Comparison of ENCODE assay signal across 32 cellular contexts in the genomic region with DNA sequence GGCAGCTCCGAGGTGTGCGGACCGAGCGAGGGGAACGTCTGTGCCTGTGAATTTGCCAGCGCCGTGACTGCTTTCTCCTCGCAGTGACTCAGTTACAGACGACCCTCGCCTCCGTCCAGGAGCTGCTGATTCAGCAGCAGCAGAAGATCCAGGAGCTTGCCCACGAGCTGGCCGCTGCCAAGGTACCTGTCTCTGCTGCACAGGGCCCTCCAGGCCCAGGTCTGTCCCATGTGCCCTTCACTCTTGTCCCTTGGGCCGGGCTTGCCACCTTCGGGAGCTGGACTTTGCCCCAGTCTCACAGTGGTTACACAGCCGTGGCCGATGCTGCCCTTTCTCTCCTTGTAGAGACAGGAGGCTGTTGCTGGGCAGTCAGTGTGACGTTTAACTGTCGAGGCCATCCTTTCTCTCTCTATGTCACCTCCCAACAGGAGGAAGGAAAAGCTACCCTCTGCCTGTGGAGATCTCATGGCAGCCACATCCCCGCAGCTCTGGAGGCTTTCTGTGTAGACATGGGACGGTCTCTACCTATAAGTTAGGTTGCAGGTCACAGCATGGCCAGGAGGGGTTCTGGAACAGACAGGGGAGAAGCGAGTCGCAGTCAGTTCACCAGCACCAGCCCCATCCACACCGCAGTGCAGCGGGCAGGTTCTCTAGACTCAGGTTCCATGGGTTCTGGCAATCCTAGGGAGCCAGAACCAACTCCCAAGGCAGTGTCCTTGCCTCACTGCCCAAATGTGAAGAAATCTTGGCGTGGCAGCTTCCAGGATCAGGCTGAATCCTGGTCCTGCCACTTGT.
DNase-seq lines count a peak whose midpoint lies in the region; ATAC-seq and TF ChIP-seq lines count a peak whose summit lies in the region.
"Had no signal": no experiment of that assay in that cellular context is flagged by ENCODE, and none has a peak within 500 bp of the region (broad histone marks: within the 10 kb centered on the region; RNA-seq: fewer than 3 reads in every experiment).

No MANE protein-coding gene starts in this region.

- no peak overlapping the region for H3K4me3 Mint-ChIP-seq in activated naive CD8-positive, alpha-beta T cell treated with anti-CD3 and anti-CD28 coated beads, Interleukin-2, amount 10 ng/mL, durations not matched to agents 7 days and 5 days
- no peak overlapping the region for H3K4me3 Mint-ChIP-seq in activated naive CD8-positive, alpha-beta T cell treated with anti-CD3 and anti-CD28 coated beads, Interleukin-2, amount 50 U/mL, for 24 hours
- H3K4me3 Mint-ChIP-seq in chondrocyte (ENCODE audit: unreplicated experiment) = no peak overlapping the region
- H3K4me3 Mint-ChIP-seq: activated naive CD4-positive, alpha-beta T cell treated with anti-CD3 and anti-CD28 coated beads, Interleukin-2, amount 10 ng/mL, durations not matched to agents 7 days and 5 days; activated T-helper 1 cell treated with anti-CD3 and anti-CD28 coated beads, Interleukin-12 subunit alpha, Interleukin-12 subunit beta, Interleukin-2, Interleukin-4 antibody, amounts not matched to agents 30 ng/mL and 10 ng/mL and 1 ng/mL, durations not matched to agents 14 hours and 24 hours and 36 hours; CD4-positive, alpha-beta T cell; T-cell had no signal

- no peak overlapping the region for H3K4ac ChIP-seq in neuronal stem cell (ENCODE audit: low read length)

- H3K18ac ChIP-seq in neuronal stem cell (ENCODE audit: low read length) = peak overlapping the region; percentile 28

- no peak overlapping the region for H2BK12ac ChIP-seq in neuronal stem cell (ENCODE audit: low read length)

- H3K14ac ChIP-seq in neuronal stem cell (ENCODE audit: low read length) = peak overlapping the region; percentile 66

- H4K8ac ChIP-seq in neuronal stem cell (ENCODE audit: low read depth, low read length) = no peak overlapping the region

- no peak for ATAC-seq in activated naive CD8-positive, alpha-beta T cell treated with anti-CD3 and anti-CD28 coated beads, Interleukin-2, amount 10 ng/mL, durations not matched to agents 7 days and 5 days (ENCODE audit: low read depth)
- no peak for ATAC-seq in activated naive CD8-positive, alpha-beta T cell treated with anti-CD3 and anti-CD28 coated beads, Interleukin-2, amount 50 U/mL, for 24 hours
- ATAC-seq in GM18517 (IDR thresholded peaks at IDR 0.05; ENCODE audit: unreplicated experiment) = no peak
- ATAC-seq: A549, left colon, sciatic nerve, T-cell had no signal

- intact Hi-C loops in uterus (cut with DNase I; ENCODE audit: low total_unique reads) = no loop called here

- H3K27me3 Mint-ChIP-seq in activated naive CD8-positive, alpha-beta T cell treated with anti-CD3 and anti-CD28 coated beads, Interleukin-2, amount 10 ng/mL, durations not matched to agents 7 days and 5 days = no peaks in the 10 kb centered on the region
- no peaks in the 10 kb centered on the region for H3K27me3 Mint-ChIP-seq in activated naive CD8-positive, alpha-beta T cell treated with anti-CD3 and anti-CD28 coated beads, Interleukin-2, amount 50 U/mL, for 24 hours
- no peaks in the 10 kb centered on the region for H3K27me3 Mint-ChIP-seq in chondrocyte (ENCODE audit: low read depth)
- H3K27me3 Mint-ChIP-seq: activated naive CD4-positive, alpha-beta T cell treated with anti-CD3 and anti-CD28 coated beads, Interleukin-2, amount 10 ng/mL, durations not matched to agents 7 days and 5 days; CD4-positive, alpha-beta T cell; T-cell had no signal

- peak overlapping the region; percentile 94 for H2BK5ac ChIP-seq in neuronal stem cell (ENCODE audit: low read length)

- H3K9me3 ChIP-seq in neuronal stem cell (replicated peaks in 1 of 2; ENCODE audit: control insufficient read depth in 2 of 2, insufficient read depth in 1 of 2, low read depth in 1 of 2, low read length in 2 of 2) (no peaks in the 10 kb centered on the region), uterus (no peaks in the 10 kb centered on the region)
- H3K9me3 ChIP-seq: A549 had no signal

- H3K4me3 ChIP-seq in neuronal stem cell (ENCODE audit: low read length in 2 of 2) (no peak overlapping the region), uterus (no peak overlapping the region)
- H3K4me3 ChIP-seq: A549 had no signal

- no CpG with 5 or more reads among the region's 26 CpGs for WGBS in neuronal stem cell (ENCODE audit: extremely low coverage in 2 of 2, insufficient read length in 2 of 2, insufficient replicate concordance in 1 of 2), 2 donors

- H3K36me3 ChIP-seq in neuronal stem cell (replicated peaks in 1 of 2; ENCODE audit: control insufficient read depth in 2 of 2, insufficient read depth in 2 of 2, low read length in 2 of 2) (peaks cover 4 to 18% of the 10 kb centered on the region in 2 donors), uterus (no peaks in the 10 kb centered on the region)
- H3K36me3 ChIP-seq: brain microvascular endothelial cell had no signal

- no peaks in the 10 kb centered on the region for H3K4me1 ChIP-seq in neuronal stem cell (ENCODE audit: control insufficient read depth in 2 of 2, insufficient read depth in 1 of 2, low read depth in 1 of 2, low read length in 2 of 2)
- no peaks in the 10 kb centered on the region for H3K4me1 ChIP-seq in uterus
- H3K4me1 ChIP-seq: A549 had no signal

- H3K9ac ChIP-seq in neuronal stem cell (ENCODE audit: low read depth, low read length, poor library complexity) = peak overlapping the region; percentile 16
- H3K9ac ChIP-seq: KMS-11 had no signal

- H3K27ac ChIP-seq in neuronal stem cell (replicated peaks; ENCODE audit: low read length) (no peak overlapping the region), uterus (no peak overlapping the region)
- H3K27ac ChIP-seq: A549, brain microvascular endothelial cell, KMS-11 had no signal

- no peak overlapping the region for H2AFZ ChIP-seq in neuronal stem cell (ENCODE audit: low read length)

- no peak overlapping the region for H2BK15ac ChIP-seq in neuronal stem cell (ENCODE audit: low read length)

- no peaks in the 10 kb centered on the region for H3K9me3 Mint-ChIP-seq in activated naive CD8-positive, alpha-beta T cell treated with anti-CD3 and anti-CD28 coated beads, Interleukin-2, amount 10 ng/mL, durations not matched to agents 7 days and 5 days
- H3K9me3 Mint-ChIP-seq in activated naive CD8-positive, alpha-beta T cell treated with anti-CD3 and anti-CD28 coated beads, Interleukin-2, amount 50 U/mL, for 24 hours = no peaks in the 10 kb centered on the region
- H3K9me3 Mint-ChIP-seq in chondrocyte (ENCODE audit: low read depth) = no peaks in the 10 kb centered on the region
- H3K9me3 Mint-ChIP-seq: activated naive CD4-positive, alpha-beta T cell treated with anti-CD3 and anti-CD28 coated beads, Interleukin-2, amount 10 ng/mL, durations not matched to agents 7 days and 5 days; activated T-helper 1 cell treated with anti-CD3 and anti-CD28 coated beads, Interleukin-12 subunit alpha, Interleukin-12 subunit beta, Interleukin-2, Interleukin-4 antibody, amounts not matched to agents 30 ng/mL and 10 ng/mL and 1 ng/mL, durations not matched to agents 14 hours and 24 hours and 36 hours; CD4-positive, alpha-beta T cell; T-cell had no signal

- no peak overlapping the region for H3K4me2 ChIP-seq in neuronal stem cell (ENCODE audit: insufficient read depth, low read length, poor library complexity, severe bottlenecking)
- H3K4me2 ChIP-seq: A549, KMS-11 had no signal

- POLR2A ChIA-PET in activated naive CD8-positive, alpha-beta T cell treated with anti-CD3 and anti-CD28 coated beads, Interleukin-2, amount 10 ng/mL, durations not matched to agents 7 days and 5 days (lab: Charles Lee) = no interaction called here

- peak overlapping the region; percentile 75 for H3K23ac ChIP-seq in neuronal stem cell (ENCODE audit: low read depth, low read length, poor library complexity)

- H2AK5ac ChIP-seq in neuronal stem cell (ENCODE audit: low read depth, low read length) = no peak overlapping the region

- DNase-seq in activated naive CD8-positive, alpha-beta T cell treated with anti-CD3 and anti-CD28 coated beads, Interleukin-2, amount 10 ng/mL, durations not matched to agents 7 days and 5 days = peak; percentile 19
- no peak for DNase-seq in activated naive CD8-positive, alpha-beta T cell treated with anti-CD3 and anti-CD28 coated beads, Interleukin-2, amount 50 U/mL, for 24 hours
- DNase-seq in chondrocyte (ENCODE audit: low spot score) (peak; percentile 87), neuronal stem cell (ENCODE audit: low spot score) (no peak), uterus (peak; percentile 10 to 14), NCI-H446 (lab: John Stamatoyannopoulos, UW) (no peak), GM19240 (ENCODE audit: insufficient read length, low spot score) (no peak)
- DNase-seq: activated CD4-positive, alpha-beta T cell treated with anti-CD3 and anti-CD28 coated beads, Interleukin-2, amount 50 U/mL, for 4 hours; activated naive CD4-positive, alpha-beta T cell treated with anti-CD3 and anti-CD28 coated beads, Interleukin-2, amount 10 ng/mL, durations not matched to agents 7 days and 5 days; AML-193; amniotic stem cell; brain microvascular endothelial cell; DMS79 treated with DMSO at 0.1 percent for 48 hours; GF-D8; H7; hypothalamus; left colon; MM.1S; NCI-H1105 treated with DMSO at 0.1 percent for 48 hours; NCI-H187 treated with DMSO at 0.1 percent for 48 hours; NCI-H2171; NCI-H510A; stimulated activated CD4-positive, alpha-beta T cell treated with anti-CD3 and anti-CD28 coated beads, Interleukin-15, amount 100 ng/mL, for 24 hours; stimulated activated CD4-positive, alpha-beta T cell treated with anti-CD3 and anti-CD28 coated beads, Interleukin-4, amount 100 ng/mL, for 4 hours; T-cell; trophoblast cell had no signal

- H4K91ac ChIP-seq in neuronal stem cell (ENCODE audit: low read depth, low read length, poor library complexity) = no peak overlapping the region

- TF ChIP-seq POLR2A in uterus (IDR thresholded peaks at IDR 0.05) = no peak

- no peak overlapping the region for H2BK120ac ChIP-seq in neuronal stem cell (ENCODE audit: low read depth, low read length)

- H3K27me3 ChIP-seq in neuronal stem cell (ENCODE audit: control insufficient read depth in 3 of 3, insufficient read depth in 3 of 3, low read depth in 1 of 3, low read length in 3 of 3) (no peaks in the 10 kb centered on the region), uterus (no peaks in the 10 kb centered on the region)
- H3K27me3 ChIP-seq: brain microvascular endothelial cell had no signal

- H3K4me1 Mint-ChIP-seq in activated naive CD8-positive, alpha-beta T cell treated with anti-CD3 and anti-CD28 coated beads, Interleukin-2, amount 10 ng/mL, durations not matched to agents 7 days and 5 days = no peaks in the 10 kb centered on the region
- H3K4me1 Mint-ChIP-seq in activated naive CD8-positive, alpha-beta T cell treated with anti-CD3 and anti-CD28 coated beads, Interleukin-2, amount 50 U/mL, for 24 hours = no peaks in the 10 kb centered on the region
- H3K4me1 Mint-ChIP-seq in chondrocyte (ENCODE audit: low read depth) = peaks cover 9% of the 10 kb centered on the region
- H3K4me1 Mint-ChIP-seq: activated naive CD4-positive, alpha-beta T cell treated with anti-CD3 and anti-CD28 coated beads, Interleukin-2, amount 10 ng/mL, durations not matched to agents 7 days and 5 days; T-cell had no signal

- no peak overlapping the region for H3K27ac Mint-ChIP-seq in activated naive CD8-positive, alpha-beta T cell treated with anti-CD3 and anti-CD28 coated beads, Interleukin-2, amount 10 ng/mL, durations not matched to agents 7 days and 5 days
- H3K27ac Mint-ChIP-seq in activated naive CD8-positive, alpha-beta T cell treated with anti-CD3 and anti-CD28 coated beads, Interleukin-2, amount 50 U/mL, for 24 hours = no peak overlapping the region
- H3K27ac Mint-ChIP-seq in chondrocyte (ENCODE audit: unreplicated experiment) = no peak overlapping the region
- H3K27ac Mint-ChIP-seq: activated naive CD4-positive, alpha-beta T cell treated with anti-CD3 and anti-CD28 coated beads, Interleukin-2, amount 10 ng/mL, durations not matched to agents 7 days and 5 days; activated T-helper 1 cell treated with anti-CD3 and anti-CD28 coated beads, Interleukin-12 subunit alpha, Interleukin-12 subunit beta, Interleukin-2, Interleukin-4 antibody, amounts not matched to agents 30 ng/mL and 10 ng/mL and 1 ng/mL, durations not matched to agents 14 hours and 24 hours and 36 hours; CD4-positive, alpha-beta T cell; T-cell had no signal

- TF ChIP-seq CTCF in chondrocyte (IDR thresholded peaks at IDR 0.05) (no peak), uterus (IDR thresholded peaks at IDR 0.05) (no peak)

- no peaks in the 10 kb centered on the region for H3K36me3 Mint-ChIP-seq in activated naive CD8-positive, alpha-beta T cell treated with anti-CD3 and anti-CD28 coated beads, Interleukin-2, amount 10 ng/mL, durations not matched to agents 7 days and 5 days
- no peaks in the 10 kb centered on the region for H3K36me3 Mint-ChIP-seq in activated naive CD8-positive, alpha-beta T cell treated with anti-CD3 and anti-CD28 coated beads, Interleukin-2, amount 50 U/mL, for 24 hours (ENCODE audit: low read depth)
- H3K36me3 Mint-ChIP-seq in chondrocyte (ENCODE audit: low read depth) = peaks cover 6% of the 10 kb centered on the region

- H3K79me1 ChIP-seq in neuronal stem cell (ENCODE audit: low read depth, low read length) = peaks cover 4% of the 10 kb centered on the region

Comparison
In these comparisons a context has a peak if more than half of its experiments do, and no peak if none do; other contexts are left out.
1. DNase-seq: peak in activated naive CD8-positive, alpha-beta T cell treated with anti-CD3 and anti-CD28 coated beads, Interleukin-2, amount 10 ng/mL, durations not matched to agents 7 days and 5 days (single experiment), chondrocyte (single experiment) and uterus (2 of 2); none in activated naive CD8-positive, alpha-beta T cell treated with anti-CD3 and anti-CD28 coated beads, Interleukin-2, amount 50 U/mL, for 24 hours (single experiment), neuronal stem cell (single experiment), NCI-H446 (0 of 2) and GM19240 (single experiment).